In genomic region chrX:53262918-53263394, GRCh38 we compare ENCODE assay signal across 10 cellular contexts. TPM values are rescaled to one million over a fixed set of nuclear protein-coding genes. Genes with fewer than 3 reads are reported as not detected.
DNase-seq lines count a peak whose midpoint lies in the region; ATAC-seq and TF ChIP-seq lines count a peak whose summit lies in the region.
"Had no signal": no experiment of that assay in that cellular context is flagged by ENCODE, and none has a peak within 500 bp of the region (broad histone marks: within the 10 kb centered on the region; RNA-seq: fewer than 3 reads in every experiment).

No MANE protein-coding gene starts in this region.

- H2AFZ ChIP-seq in fibroblast of lung (ENCODE audit: low read length): no peak overlapping the region

- no peaks in the 10 kb centered on the region for H4K20me1 ChIP-seq in fibroblast of lung (ENCODE audit: control insufficient read depth, extremely low read depth, insufficient read depth, low read length)

- TF ChIP-seq CTCF in 22Rv1 (IDR thresholded peaks at IDR 0.05) (no peak), fibroblast of lung (conservative IDR thresholded peaks at IDR 0.05 in 1 of 2, IDR thresholded peaks at IDR 0.05 in 1 of 2; ENCODE audit: low read depth in 1 of 2, low read length in 2 of 2) (no peak), WTC11 (IDR thresholded peaks at IDR 0.05) (no peak), progenitor cell of endocrine pancreas (IDR thresholded peaks at IDR 0.05; ENCODE audit: unreplicated experiment) (no peak)

- H3K79me2 ChIP-seq in fibroblast of lung (ENCODE audit: control insufficient read depth, insufficient read depth, low read length): no peaks in the 10 kb centered on the region

- DNase-seq in H4 (ENCODE audit: low spot score): peak; percentile 81
- peak; percentile 55 for DNase-seq in SKM-1 treated with dmso at 0.1 percent for 144 hours (lab: John Stamatoyannopoulos, UW; ENCODE audit: unreplicated experiment)
- peak; percentile 53 to 66 for DNase-seq in fibroblast of lung (ENCODE audit: low read depth in 2 of 2)
- no peak for DNase-seq in RPMI8226
- no peak for DNase-seq in head of caudate nucleus
- DNase-seq in WTC11 (ENCODE audit: low spot score): no peak
- no peak for DNase-seq in progenitor cell of endocrine pancreas (ENCODE audit: low spot score, unreplicated experiment)
- DNase-seq: heart left ventricle, NCI-H1436 had no signal

- no peak for ATAC-seq in WTC11

- H3K27ac ChIP-seq in 22Rv1 (peak overlapping the region; percentile 62), fibroblast of lung (ENCODE audit: insufficient read depth, low read length) (no peak overlapping the region)
- H3K27ac ChIP-seq: heart left ventricle had no signal

- H3K4me1 Mint-ChIP-seq in WTC11 (peaks cover 14% of the 10 kb centered on the region), progenitor cell of endocrine pancreas (ENCODE audit: low read depth) (peaks cover 11% of the 10 kb centered on the region)

- no peaks in the 10 kb centered on the region for H3K27me3 ChIP-seq in fibroblast of lung (ENCODE audit: control insufficient read depth, insufficient read depth, low read length)

- CTCF ChIA-PET in WTC11 (lab: Charles Lee): interaction anchor here (0.7 to 1.5 kb wide), 3 partner anchors 18 to 24 kb away, joined by 3 read pairs; no protein-coding TSS in a partner anchor

- no peak overlapping the region for H3K9ac ChIP-seq in fibroblast of lung (ENCODE audit: insufficient read depth, low read length)

- H3K36me3 Mint-ChIP-seq in WTC11 (no peaks in the 10 kb centered on the region), progenitor cell of endocrine pancreas (ENCODE audit: insufficient read depth) (peaks cover 2% of the 10 kb centered on the region)

- H3K4me1 ChIP-seq in fibroblast of lung (ENCODE audit: control insufficient read depth, extremely low read depth, insufficient read depth, low read length): peaks cover 22% of the 10 kb centered on the region

- H3K36me3 ChIP-seq in fibroblast of lung (ENCODE audit: control insufficient read depth, insufficient read depth, low read length): no peaks in the 10 kb centered on the region
- H3K36me3 ChIP-seq: heart left ventricle had no signal

- no peaks in the 10 kb centered on the region for H3K9me3 ChIP-seq in fibroblast of lung (ENCODE audit: control insufficient read depth, insufficient read depth, low read depth, low read length)
- H3K9me3 ChIP-seq: heart left ventricle had no signal

- H3K4me3 ChIP-seq in fibroblast of lung (replicated peaks in 1 of 4; ENCODE audit: control extremely low read depth in 1 of 4, insufficient read depth in 1 of 4, low read depth in 3 of 4, low read length in 4 of 4): no peak overlapping the region
- H3K4me3 ChIP-seq: heart left ventricle had no signal

- H3K4me2 ChIP-seq in fibroblast of lung (ENCODE audit: extremely low read depth, insufficient read depth, low read length): peak overlapping the region; percentile 51

- H3K4me3 Mint-ChIP-seq in WTC11: no peak overlapping the region
- H3K4me3 Mint-ChIP-seq in progenitor cell of endocrine pancreas (ENCODE audit: low read depth): no peak overlapping the region

- H3K27ac Mint-ChIP-seq in WTC11 (no peak overlapping the region), progenitor cell of endocrine pancreas (no peak overlapping the region)

- H3K27me3 Mint-ChIP-seq in WTC11 (ENCODE audit: low read depth) (no peaks in the 10 kb centered on the region), progenitor cell of endocrine pancreas (no peaks in the 10 kb centered on the region)

- H3K9me3 Mint-ChIP-seq in WTC11 (no peaks in the 10 kb centered on the region), progenitor cell of endocrine pancreas (ENCODE audit: low read depth) (peaks cover 32% of the 10 kb centered on the region)

- intact Hi-C loops in head of caudate nucleus (cut with DNase I): no loop called here

- POLR2A ChIA-PET in WTC11 (lab: Charles Lee): no interaction called here

TF ChIP-seq in WTC11, 78 proteins besides CTCF, POLR2A, EP300 and RAD21:
- TF ChIP-seq ATF3 (CRISPR knock-in tag; conservative IDR thresholded peaks at IDR 0.05) (no peak), CBFB (CRISPR knock-in tag; IDR thresholded peaks at IDR 0.05; ENCODE audit: low read depth) (no peak), ZNF138 (CRISPR knock-in tag; conservative IDR thresholded peaks at IDR 0.05) (no peak), SMAD3 (CRISPR knock-in tag; IDR thresholded peaks at IDR 0.05; ENCODE audit: borderline replicate concordance) (no peak), ZNF232 (CRISPR knock-in tag; IDR thresholded peaks at IDR 0.05) (no peak), ZNF396 (CRISPR knock-in tag; IDR thresholded peaks at IDR 0.05; ENCODE audit: borderline replicate concordance) (no peak), ZNF425 (CRISPR knock-in tag; conservative IDR thresholded peaks at IDR 0.05) (no peak), ZNF532 (CRISPR knock-in tag; IDR thresholded peaks at IDR 0.05; ENCODE audit: borderline replicate concordance) (no peak)
TF ChIP-seq in WTC11: peak in this region for 0.

RNA-seq across cellular contexts. Expression of gene IQSEC2, which starts 18.4 kb away (rescaled TPM):
- total RNA-seq in H4 (2014; rRNA removed; shearing (Covaris generic)): 9.3 and 11.9 TPM in 2 replicates
- total RNA-seq in fibroblast of lung: 3.6 and 9.9 TPM in 2 replicates
- polyA plus RNA-seq in fibroblast of lung: 5.9 and 7.4 TPM in 2 replicates
- 14.1 and 18.9 TPM in 2 replicates for polyA plus RNA-seq in fibroblast of lung (2012)
- polyA minus RNA-seq in fibroblast of lung (ENCODE audit: low replicate concordance): 31.8 and 32.2 TPM in 2 replicates
- 22.0 to 48.2 TPM (median 23.3 TPM) in 3 replicates for total RNA-seq in WTC11 (2021)
- 15.1 and 18.1 TPM in 2 replicates for total RNA-seq in progenitor cell of endocrine pancreas

RNA-seq across cellular contexts. Expression of gene KDM5C, which starts 37.9 kb away (rescaled TPM):
- total RNA-seq in H4 (2014; rRNA removed; shearing (Covaris generic)): 62.1 and 89.6 TPM in 2 replicates
- 65.5 and 83.6 TPM in 2 replicates for total RNA-seq in fibroblast of lung
- polyA plus RNA-seq in fibroblast of lung: 30.5 and 49.2 TPM in 2 replicates
- 28.8 and 45.3 TPM in 2 replicates for polyA plus RNA-seq in fibroblast of lung (2012)
- polyA minus RNA-seq in fibroblast of lung (ENCODE audit: low replicate concordance): 120 and 184 TPM in 2 replicates
- 100 to 112 TPM (median 108 TPM) in 3 replicates for total RNA-seq in WTC11 (2021)
- total RNA-seq in progenitor cell of endocrine pancreas: 109 and 112 TPM in 2 replicates

Comparison
In these comparisons a context has a peak if more than half of its experiments do, and no peak if none do; other contexts are left out.
1. DNase-seq: peak in H4 (single experiment), SKM-1 treated with dmso at 0.1 percent for 144 hours (single experiment) and fibroblast of lung (2 of 2); none in RPMI8226 (single experiment), head of caudate nucleus (0 of 42), WTC11 (single experiment) and progenitor cell of endocrine pancreas (single experiment).